Comparison of ENCODE assay signal across 1 cellular context in the genomic region with DNA sequence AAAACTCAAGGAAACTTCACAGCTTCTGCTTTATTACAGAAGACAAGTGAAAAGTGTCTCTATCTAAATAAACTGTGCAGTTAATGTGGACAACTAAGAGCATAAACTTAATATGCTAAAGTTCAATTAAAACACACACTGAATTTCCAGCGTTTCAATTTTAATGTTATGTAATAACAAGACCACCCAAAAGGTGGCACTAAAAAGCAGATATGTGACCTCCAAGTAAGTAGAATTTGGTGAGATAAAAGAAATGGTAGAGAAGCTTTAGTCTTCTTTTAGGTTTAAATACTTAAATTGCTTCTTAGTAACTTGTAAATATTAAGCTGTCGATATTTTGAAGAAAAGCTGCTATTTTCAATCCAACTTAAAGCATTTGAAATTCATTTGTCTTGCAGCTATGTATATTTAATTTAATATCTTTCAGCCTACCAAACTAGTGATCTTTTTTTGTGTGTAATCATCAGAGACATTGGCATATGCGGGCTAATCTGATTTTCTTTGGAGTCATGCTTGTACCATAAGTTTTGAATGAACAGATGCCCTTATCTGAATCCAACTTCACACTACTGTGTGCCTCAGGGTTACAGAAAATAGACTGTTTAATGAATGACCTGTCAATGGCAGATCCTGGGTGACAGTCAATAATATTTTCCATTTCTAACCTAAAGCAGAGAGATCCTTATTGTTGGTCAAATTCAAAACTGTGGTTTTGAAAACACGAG.
TF ChIP-seq lines count a peak whose summit lies in the region.

No MANE protein-coding gene starts in this region.

TF ChIP-seq in GM23338, 12 proteins besides CTCF, POLR2A, EP300 and RAD21 (continued from another document):
- TF ChIP-seq, protein P1, sequence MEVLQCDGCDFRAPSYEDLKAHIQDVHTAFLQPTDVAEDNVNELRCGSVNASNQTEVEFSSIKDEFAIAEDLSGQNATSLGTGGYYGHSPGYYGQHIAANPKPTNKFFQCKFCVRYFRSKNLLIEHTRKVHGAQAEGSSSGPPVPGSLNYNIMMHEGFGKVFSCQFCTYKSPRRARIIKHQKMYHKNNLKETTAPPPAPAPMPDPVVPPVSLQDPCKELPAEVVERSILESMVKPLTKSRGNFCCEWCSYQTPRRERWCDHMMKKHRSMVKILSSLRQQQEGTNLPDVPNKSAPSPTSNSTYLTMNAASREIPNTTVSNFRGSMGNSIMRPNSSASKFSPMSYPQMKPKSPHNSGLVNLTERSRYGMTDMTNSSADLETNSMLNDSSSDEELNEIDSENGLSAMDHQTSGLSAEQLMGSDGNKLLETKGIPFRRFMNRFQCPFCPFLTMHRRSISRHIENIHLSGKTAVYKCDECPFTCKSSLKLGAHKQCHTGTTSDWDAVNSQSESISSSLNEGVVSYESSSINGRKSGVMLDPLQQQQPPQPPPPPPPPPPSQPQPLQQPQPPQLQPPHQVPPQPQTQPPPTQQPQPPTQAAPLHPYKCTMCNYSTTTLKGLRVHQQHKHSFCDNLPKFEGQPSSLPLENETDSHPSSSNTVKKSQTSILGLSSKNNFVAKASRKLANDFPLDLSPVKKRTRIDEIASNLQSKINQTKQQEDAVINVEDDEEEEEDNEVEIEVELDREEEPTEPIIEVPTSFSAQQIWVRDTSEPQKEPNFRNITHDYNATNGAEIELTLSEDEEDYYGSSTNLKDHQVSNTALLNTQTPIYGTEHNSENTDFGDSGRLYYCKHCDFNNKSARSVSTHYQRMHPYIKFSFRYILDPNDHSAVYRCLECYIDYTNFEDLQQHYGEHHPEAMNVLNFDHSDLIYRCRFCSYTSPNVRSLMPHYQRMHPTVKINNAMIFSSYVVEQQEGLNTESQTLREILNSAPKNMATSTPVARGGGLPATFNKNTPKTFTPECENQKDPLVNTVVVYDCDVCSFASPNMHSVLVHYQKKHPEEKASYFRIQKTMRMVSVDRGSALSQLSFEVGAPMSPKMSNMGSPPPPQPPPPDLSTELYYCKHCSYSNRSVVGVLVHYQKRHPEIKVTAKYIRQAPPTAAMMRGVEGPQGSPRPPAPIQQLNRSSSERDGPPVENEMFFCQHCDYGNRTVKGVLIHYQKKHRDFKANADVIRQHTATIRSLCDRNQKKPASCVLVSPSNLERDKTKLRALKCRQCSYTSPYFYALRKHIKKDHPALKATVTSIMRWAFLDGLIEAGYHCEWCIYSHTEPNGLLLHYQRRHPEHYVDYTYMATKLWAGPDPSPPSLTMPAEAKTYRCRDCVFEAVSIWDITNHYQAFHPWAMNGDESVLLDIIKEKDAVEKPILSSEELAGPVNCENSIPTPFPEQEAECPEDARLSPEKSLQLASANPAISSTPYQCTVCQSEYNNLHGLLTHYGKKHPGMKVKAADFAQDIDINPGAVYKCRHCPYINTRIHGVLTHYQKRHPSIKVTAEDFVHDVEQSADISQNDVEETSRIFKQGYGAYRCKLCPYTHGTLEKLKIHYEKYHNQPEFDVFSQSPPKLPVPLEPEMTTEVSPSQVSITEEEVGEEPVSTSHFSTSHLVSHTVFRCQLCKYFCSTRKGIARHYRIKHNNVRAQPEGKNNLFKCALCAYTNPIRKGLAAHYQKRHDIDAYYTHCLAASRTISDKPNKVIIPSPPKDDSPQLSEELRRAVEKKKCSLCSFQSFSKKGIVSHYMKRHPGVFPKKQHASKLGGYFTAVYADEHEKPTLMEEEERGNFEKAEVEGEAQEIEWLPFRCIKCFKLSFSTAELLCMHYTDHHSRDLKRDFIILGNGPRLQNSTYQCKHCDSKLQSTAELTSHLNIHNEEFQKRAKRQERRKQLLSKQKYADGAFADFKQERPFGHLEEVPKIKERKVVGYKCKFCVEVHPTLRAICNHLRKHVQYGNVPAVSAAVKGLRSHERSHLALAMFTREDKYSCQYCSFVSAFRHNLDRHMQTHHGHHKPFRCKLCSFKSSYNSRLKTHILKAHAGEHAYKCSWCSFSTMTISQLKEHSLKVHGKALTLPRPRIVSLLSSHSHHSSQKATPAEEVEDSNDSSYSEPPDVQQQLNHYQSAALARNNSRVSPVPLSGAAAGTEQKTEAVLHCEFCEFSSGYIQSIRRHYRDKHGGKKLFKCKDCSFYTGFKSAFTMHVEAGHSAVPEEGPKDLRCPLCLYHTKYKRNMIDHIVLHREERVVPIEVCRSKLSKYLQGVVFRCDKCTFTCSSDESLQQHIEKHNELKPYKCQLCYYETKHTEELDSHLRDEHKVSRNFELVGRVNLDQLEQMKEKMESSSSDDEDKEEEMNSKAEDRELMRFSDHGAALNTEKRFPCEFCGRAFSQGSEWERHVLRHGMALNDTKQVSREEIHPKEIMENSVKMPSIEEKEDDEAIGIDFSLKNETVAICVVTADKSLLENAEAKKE (CRISPR knock-in tag; IDR thresholded peaks at IDR 0.05): no peak
- no peak for TF ChIP-seq EZH2phosphoT487 (IDR thresholded peaks at IDR 0.05; ENCODE audit: unreplicated experiment)
- no peak for TF ChIP-seq EZH2 (IDR thresholded peaks at IDR 0.05; ENCODE audit: low read depth, unreplicated experiment)
- TF ChIP-seq, protein P2, sequence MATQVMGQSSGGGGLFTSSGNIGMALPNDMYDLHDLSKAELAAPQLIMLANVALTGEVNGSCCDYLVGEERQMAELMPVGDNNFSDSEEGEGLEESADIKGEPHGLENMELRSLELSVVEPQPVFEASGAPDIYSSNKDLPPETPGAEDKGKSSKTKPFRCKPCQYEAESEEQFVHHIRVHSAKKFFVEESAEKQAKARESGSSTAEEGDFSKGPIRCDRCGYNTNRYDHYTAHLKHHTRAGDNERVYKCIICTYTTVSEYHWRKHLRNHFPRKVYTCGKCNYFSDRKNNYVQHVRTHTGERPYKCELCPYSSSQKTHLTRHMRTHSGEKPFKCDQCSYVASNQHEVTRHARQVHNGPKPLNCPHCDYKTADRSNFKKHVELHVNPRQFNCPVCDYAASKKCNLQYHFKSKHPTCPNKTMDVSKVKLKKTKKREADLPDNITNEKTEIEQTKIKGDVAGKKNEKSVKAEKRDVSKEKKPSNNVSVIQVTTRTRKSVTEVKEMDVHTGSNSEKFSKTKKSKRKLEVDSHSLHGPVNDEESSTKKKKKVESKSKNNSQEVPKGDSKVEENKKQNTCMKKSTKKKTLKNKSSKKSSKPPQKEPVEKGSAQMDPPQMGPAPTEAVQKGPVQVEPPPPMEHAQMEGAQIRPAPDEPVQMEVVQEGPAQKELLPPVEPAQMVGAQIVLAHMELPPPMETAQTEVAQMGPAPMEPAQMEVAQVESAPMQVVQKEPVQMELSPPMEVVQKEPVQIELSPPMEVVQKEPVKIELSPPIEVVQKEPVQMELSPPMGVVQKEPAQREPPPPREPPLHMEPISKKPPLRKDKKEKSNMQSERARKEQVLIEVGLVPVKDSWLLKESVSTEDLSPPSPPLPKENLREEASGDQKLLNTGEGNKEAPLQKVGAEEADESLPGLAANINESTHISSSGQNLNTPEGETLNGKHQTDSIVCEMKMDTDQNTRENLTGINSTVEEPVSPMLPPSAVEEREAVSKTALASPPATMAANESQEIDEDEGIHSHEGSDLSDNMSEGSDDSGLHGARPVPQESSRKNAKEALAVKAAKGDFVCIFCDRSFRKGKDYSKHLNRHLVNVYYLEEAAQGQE (IDR thresholded peaks at IDR 0.05; ENCODE audit: unreplicated experiment): no peak
